Comparison of ENCODE assay signal across 1 cellular context in the genomic region with DNA sequence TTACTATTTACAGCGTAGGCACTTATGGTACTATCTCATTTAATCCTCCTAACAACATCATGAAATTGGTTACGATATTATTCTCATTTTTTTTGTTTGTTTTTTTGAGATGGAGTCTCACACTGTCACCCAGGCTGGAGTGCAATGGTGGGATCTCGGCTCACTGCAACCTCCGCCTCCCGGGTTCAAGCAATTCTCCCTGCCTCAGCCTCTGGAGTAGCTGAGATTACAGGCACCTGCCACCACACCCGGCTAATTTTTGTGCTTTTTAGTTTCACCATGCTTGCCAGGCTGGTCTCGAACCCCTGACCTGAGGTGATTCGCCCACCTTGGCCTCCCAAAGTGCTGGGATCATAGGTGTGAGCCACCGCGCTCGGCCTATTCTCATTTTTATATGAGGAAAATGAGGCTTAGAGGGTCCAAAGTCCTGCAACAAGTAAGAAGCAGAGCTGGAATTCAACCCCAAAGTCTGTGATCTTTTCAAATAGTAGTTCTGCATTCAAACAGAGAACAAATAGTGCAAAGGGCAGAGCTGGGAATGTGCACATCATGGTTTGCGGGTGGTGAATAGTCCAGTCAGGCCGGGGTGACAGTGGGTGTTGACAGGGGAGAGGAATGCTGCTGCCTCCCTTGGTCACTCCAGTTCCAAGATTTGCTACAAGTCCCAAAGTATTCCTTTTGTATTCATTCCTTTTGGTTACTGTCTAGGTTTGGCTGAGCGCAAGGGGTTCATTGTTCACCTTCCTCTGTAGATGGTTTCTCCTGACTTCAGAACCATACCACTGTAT.
A peak's percentile ranks its signal among the peaks of the same experiment; 100 is the strongest.
TF ChIP-seq lines count a peak whose summit lies in the region.

No MANE protein-coding gene starts in this region.

TF ChIP-seq in HepG2, 621 proteins besides CTCF, POLR2A, EP300 and RAD21 (continued from another document and continues in another):
- TF ChIP-seq PRMT3 (CRISPR knock-in tag; IDR thresholded peaks at IDR 0.05; ENCODE audit: borderline replicate concordance, low read depth): no peak
- no peak for TF ChIP-seq MAZ (IDR thresholded peaks at IDR 0.05; ENCODE audit: borderline replicate concordance, low read depth, low read length)
- TF ChIP-seq MAZ (CRISPR knock-in tag; IDR thresholded peaks at IDR 0.05; ENCODE audit: low read depth): no peak
- TF ChIP-seq ZNF124 (CRISPR knock-in tag; IDR thresholded peaks at IDR 0.05): no peak
- no peak for TF ChIP-seq ZNF256 (CRISPR knock-in tag; conservative IDR thresholded peaks at IDR 0.05)
- no peak for TF ChIP-seq FIP1L1 (IDR thresholded peaks at IDR 0.05; ENCODE audit: borderline replicate concordance, insufficient read depth, low read depth, low read length)
- TF ChIP-seq PAWR (CRISPR knock-in tag; IDR thresholded peaks at IDR 0.05; ENCODE audit: borderline replicate concordance): no peak
- TF ChIP-seq ZNF749 (CRISPR knock-in tag; IDR thresholded peaks at IDR 0.05; ENCODE audit: borderline replicate concordance): no peak
- no peak for TF ChIP-seq PCBP2 (optimal IDR thresholded peaks at IDR 0.05; ENCODE audit: low read depth, low read length, poor library complexity, severe bottlenecking)
- peak; percentile 73 for TF ChIP-seq MIXL1 (CRISPR knock-in tag; IDR thresholded peaks at IDR 0.05)
- peak; percentile 98 for TF ChIP-seq NCOR1 (IDR thresholded peaks at IDR 0.05; ENCODE audit: borderline replicate concordance, low read length)
- TF ChIP-seq ZBTB49 (CRISPR knock-in tag; IDR thresholded peaks at IDR 0.05; ENCODE audit: borderline replicate concordance): no peak
- 0 out of 2 replicates have a peak, but pooled peaks have one; percentile 48 for TF ChIP-seq ZFP82 (CRISPR knock-in tag; IDR thresholded peaks at IDR 0.05; ENCODE audit: borderline replicate concordance)
- no peak for TF ChIP-seq ZNF10 (CRISPR knock-in tag; IDR thresholded peaks at IDR 0.05; ENCODE audit: borderline replicate concordance, low read depth)
- TF ChIP-seq RFX1 (IDR thresholded peaks at IDR 0.05): no peak
- no peak for TF ChIP-seq ZFP62 (CRISPR knock-in tag; IDR thresholded peaks at IDR 0.05)
- no peak for TF ChIP-seq ZNF335 (CRISPR knock-in tag; IDR thresholded peaks at IDR 0.05)
- TF ChIP-seq CBX5 (CRISPR knock-in tag; IDR thresholded peaks at IDR 0.05; ENCODE audit: borderline replicate concordance): no peak
- TF ChIP-seq ZNF609 (CRISPR knock-in tag; IDR thresholded peaks at IDR 0.05; ENCODE audit: borderline replicate concordance): peak; percentile 65; the same call in 1 of the 2 replicates
- TF ChIP-seq ZNF362 (CRISPR knock-in tag; IDR thresholded peaks at IDR 0.05; ENCODE audit: borderline replicate concordance): 0 out of 2 replicates have a peak, but pooled peaks have one; percentile 39
- TF ChIP-seq, protein P1, sequence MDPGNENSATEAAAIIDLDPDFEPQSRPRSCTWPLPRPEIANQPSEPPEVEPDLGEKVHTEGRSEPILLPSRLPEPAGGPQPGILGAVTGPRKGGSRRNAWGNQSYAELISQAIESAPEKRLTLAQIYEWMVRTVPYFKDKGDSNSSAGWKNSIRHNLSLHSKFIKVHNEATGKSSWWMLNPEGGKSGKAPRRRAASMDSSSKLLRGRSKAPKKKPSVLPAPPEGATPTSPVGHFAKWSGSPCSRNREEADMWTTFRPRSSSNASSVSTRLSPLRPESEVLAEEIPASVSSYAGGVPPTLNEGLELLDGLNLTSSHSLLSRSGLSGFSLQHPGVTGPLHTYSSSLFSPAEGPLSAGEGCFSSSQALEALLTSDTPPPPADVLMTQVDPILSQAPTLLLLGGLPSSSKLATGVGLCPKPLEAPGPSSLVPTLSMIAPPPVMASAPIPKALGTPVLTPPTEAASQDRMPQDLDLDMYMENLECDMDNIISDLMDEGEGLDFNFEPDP (CRISPR knock-in tag; conservative IDR thresholded peaks at IDR 0.05): no peak
- peak; percentile 39 for TF ChIP-seq ZNF205 (CRISPR knock-in tag; IDR thresholded peaks at IDR 0.05)
- no peak for TF ChIP-seq JARID2 (CRISPR knock-in tag; IDR thresholded peaks at IDR 0.05; ENCODE audit: insufficient replicate concordance)
- TF ChIP-seq MYPOP (CRISPR knock-in tag; IDR thresholded peaks at IDR 0.05): no peak
- no peak for TF ChIP-seq KLF6 (CRISPR knock-in tag; IDR thresholded peaks at IDR 0.05)
- TF ChIP-seq ZNF20 (CRISPR knock-in tag; IDR thresholded peaks at IDR 0.05): no peak
- no peak; the same call in 1 of the 2 replicates for TF ChIP-seq NFE2L2 (IDR thresholded peaks at IDR 0.05; ENCODE audit: low read length)
- TF ChIP-seq ZNF232 (CRISPR knock-in tag; IDR thresholded peaks at IDR 0.05; ENCODE audit: borderline replicate concordance): peak; percentile 8; the same call in 1 of the 2 replicates
- TF ChIP-seq, protein P2, sequence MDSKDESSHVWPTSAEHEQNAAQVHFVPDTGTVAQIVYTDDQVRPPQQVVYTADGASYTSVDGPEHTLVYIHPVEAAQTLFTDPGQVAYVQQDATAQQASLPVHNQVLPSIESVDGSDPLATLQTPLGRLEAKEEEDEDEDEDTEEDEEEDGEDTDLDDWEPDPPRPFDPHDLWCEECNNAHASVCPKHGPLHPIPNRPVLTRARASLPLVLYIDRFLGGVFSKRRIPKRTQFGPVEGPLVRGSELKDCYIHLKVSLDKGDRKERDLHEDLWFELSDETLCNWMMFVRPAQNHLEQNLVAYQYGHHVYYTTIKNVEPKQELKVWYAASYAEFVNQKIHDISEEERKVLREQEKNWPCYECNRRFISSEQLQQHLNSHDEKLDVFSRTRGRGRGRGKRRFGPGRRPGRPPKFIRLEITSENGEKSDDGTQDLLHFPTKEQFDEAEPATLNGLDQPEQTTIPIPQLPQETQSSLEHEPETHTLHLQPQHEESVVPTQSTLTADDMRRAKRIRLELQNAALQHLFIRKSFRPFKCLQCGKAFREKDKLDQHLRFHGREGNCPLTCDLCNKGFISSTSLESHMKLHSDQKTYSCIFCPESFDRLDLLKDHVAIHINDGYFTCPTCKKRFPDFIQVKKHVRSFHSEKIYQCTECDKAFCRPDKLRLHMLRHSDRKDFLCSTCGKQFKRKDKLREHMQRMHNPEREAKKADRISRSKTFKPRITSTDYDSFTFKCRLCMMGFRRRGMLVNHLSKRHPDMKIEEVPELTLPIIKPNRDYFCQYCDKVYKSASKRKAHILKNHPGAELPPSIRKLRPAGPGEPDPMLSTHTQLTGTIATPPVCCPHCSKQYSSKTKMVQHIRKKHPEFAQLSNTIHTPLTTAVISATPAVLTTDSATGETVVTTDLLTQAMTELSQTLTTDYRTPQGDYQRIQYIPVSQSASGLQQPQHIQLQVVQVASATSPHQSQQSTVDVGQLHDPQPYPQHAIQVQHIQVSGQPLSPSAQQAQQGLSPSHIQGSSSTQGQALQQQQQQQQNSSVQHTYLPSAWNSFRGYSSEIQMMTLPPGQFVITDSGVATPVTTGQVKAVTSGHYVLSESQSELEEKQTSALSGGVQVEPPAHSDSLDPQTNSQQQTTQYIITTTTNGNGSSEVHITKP (CRISPR knock-in tag; IDR thresholded peaks at IDR 0.05; ENCODE audit: low read depth): peak; percentile 92
- peak; percentile 79; the same call in 1 of the 2 replicates for TF ChIP-seq HOXA3 (CRISPR knock-in tag; IDR thresholded peaks at IDR 0.05)
- no peak; the same call in 1 of the 2 replicates for TF ChIP-seq ETV5 (CRISPR knock-in tag; IDR thresholded peaks at IDR 0.05; ENCODE audit: borderline replicate concordance)
- no peak for TF ChIP-seq ZNF367 (CRISPR knock-in tag; IDR thresholded peaks at IDR 0.05; ENCODE audit: borderline replicate concordance)
- TF ChIP-seq ZNF253 (CRISPR knock-in tag; IDR thresholded peaks at IDR 0.05; ENCODE audit: borderline replicate concordance): no peak
- no peak for TF ChIP-seq PHF5A (CRISPR knock-in tag; IDR thresholded peaks at IDR 0.05; ENCODE audit: low read depth, unreplicated experiment)
- TF ChIP-seq KDM6A (CRISPR knock-in tag; IDR thresholded peaks at IDR 0.05; ENCODE audit: low read depth): peak; percentile 98
- TF ChIP-seq HNF4A (CRISPR knock-in tag; IDR thresholded peaks at IDR 0.05): peak; percentile 98
- no peak; the same call in 1 of the 2 replicates for TF ChIP-seq TSC22D2 (CRISPR knock-in tag; IDR thresholded peaks at IDR 0.05; ENCODE audit: borderline replicate concordance)
- no peak for TF ChIP-seq ZBTB8A (CRISPR knock-in tag; IDR thresholded peaks at IDR 0.05; ENCODE audit: borderline replicate concordance, low read depth)
- TF ChIP-seq, protein P3, sequence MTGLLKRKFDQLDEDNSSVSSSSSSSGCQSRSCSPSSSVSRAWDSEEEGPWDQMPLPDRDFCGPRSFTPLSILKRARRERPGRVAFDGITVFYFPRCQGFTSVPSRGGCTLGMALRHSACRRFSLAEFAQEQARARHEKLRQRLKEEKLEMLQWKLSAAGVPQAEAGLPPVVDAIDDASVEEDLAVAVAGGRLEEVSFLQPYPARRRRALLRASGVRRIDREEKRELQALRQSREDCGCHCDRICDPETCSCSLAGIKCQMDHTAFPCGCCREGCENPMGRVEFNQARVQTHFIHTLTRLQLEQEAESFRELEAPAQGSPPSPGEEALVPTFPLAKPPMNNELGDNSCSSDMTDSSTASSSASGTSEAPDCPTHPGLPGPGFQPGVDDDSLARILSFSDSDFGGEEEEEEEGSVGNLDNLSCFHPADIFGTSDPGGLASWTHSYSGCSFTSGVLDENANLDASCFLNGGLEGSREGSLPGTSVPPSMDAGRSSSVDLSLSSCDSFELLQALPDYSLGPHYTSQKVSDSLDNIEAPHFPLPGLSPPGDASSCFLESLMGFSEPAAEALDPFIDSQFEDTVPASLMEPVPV (CRISPR knock-in tag; IDR thresholded peaks at IDR 0.05): no peak
- no peak for TF ChIP-seq ZSCAN30 (CRISPR knock-in tag; IDR thresholded peaks at IDR 0.05)
